In genomic region chr18:56060967-56061541, GRCh38 we compare ENCODE assay signal across 17 cellular contexts.
DNase-seq lines count a peak whose midpoint lies in the region; ATAC-seq, FAIRE-seq and TF ChIP-seq lines count a peak whose summit lies in the region.
"Had no signal": no experiment of that assay in that cellular context is flagged by ENCODE, and none has a peak within 500 bp of the region (broad histone marks: within the 10 kb centered on the region; RNA-seq: fewer than 3 reads in every experiment).

No MANE protein-coding gene starts in this region.

- TF ChIP-seq POLR2A in H1 (IDR thresholded peaks at IDR 0.05; ENCODE audit: control extremely low read depth in 1 of 2, low read depth in 2 of 2, low read length in 2 of 2), result no peak

- H3K27me3 ChIP-seq in HUES64 (ENCODE audit: insufficient read depth, low read length), result no peaks in the 10 kb centered on the region
- no peaks in the 10 kb centered on the region for H3K27me3 ChIP-seq in H1 (replicated peaks in 1 of 4; ENCODE audit: control insufficient read depth in 3 of 4, extremely low read depth in 1 of 4, insufficient read depth in 3 of 4, low read length in 3 of 4)
- no peaks in the 10 kb centered on the region for H3K27me3 ChIP-seq in neuronal stem cell (ENCODE audit: control insufficient read depth in 3 of 3, insufficient read depth in 3 of 3, low read depth in 1 of 3, low read length in 3 of 3)
- H3K27me3 ChIP-seq: BLaER1 had no signal

- TF ChIP-seq CTCF in H1 (IDR thresholded peaks at IDR 0.05; ENCODE audit: control extremely low read depth in 1 of 3, insufficient read depth in 1 of 3, low read depth in 1 of 3, low read length in 3 of 3), result no peak

- H2BK20ac ChIP-seq in H1 (ENCODE audit: low read length), result no peak overlapping the region

- no peak for ATAC-seq in GM18520 (IDR thresholded peaks at IDR 0.05; ENCODE audit: unreplicated experiment)

- no peaks in the 10 kb centered on the region for H3K79me1 ChIP-seq in H1 (ENCODE audit: low read depth, low read length)
- no peaks in the 10 kb centered on the region for H3K79me1 ChIP-seq in neuronal stem cell (ENCODE audit: low read depth, low read length)

- H2AFZ ChIP-seq in H1 (ENCODE audit: low read length), result 0 out of 2 replicates have a peak overlapping the region, but pooled peaks have one; percentile 13
- peak overlapping the region; percentile 24 for H2AFZ ChIP-seq in neuronal stem cell (ENCODE audit: low read length)

- H3K4me1 ChIP-seq in HUES64 (ENCODE audit: insufficient read depth, low read length), result peaks cover 24% of the 10 kb centered on the region
- peaks cover 0 to 16% (median 0%) of the 10 kb centered on the region in 4 experiments; a peak in 2 of 7 replicates for H3K4me1 ChIP-seq in H1 (replicated peaks in 1 of 4; ENCODE audit: control insufficient read depth in 3 of 4, insufficient read depth in 4 of 4, low read length in 3 of 4)
- peaks cover 0 to 5% of the 10 kb centered on the region in 2 donors for H3K4me1 ChIP-seq in neuronal stem cell (ENCODE audit: control insufficient read depth in 2 of 2, insufficient read depth in 1 of 2, low read depth in 1 of 2, low read length in 2 of 2)
- H3K4me1 ChIP-seq: BLaER1, Caco-2 had no signal

- WGBS in HUES64, result 75% methylated on average over 2 of the region's 2 CpGs
- WGBS in H1 (ENCODE audit: extremely low coverage in 1 of 2, insufficient coverage in 1 of 2, insufficient read length in 1 of 2, insufficient replicate concordance in 2 of 2, low coverage in 1 of 2, low lambda C conversion rate in 2 of 2, missing lambda C conversion rate in 1 of 2), 2 experiments, result 73% methylated on average over 2 of the region's 2 CpGs; no CpG with 5 or more reads in 1 of the 2 experiments
- no CpG with 5 or more reads among the region's 2 CpGs for WGBS in neuronal stem cell (ENCODE audit: extremely low coverage in 2 of 2, insufficient read length in 2 of 2, insufficient replicate concordance in 1 of 2), 2 donors

- H3K4ac ChIP-seq in H1 (replicated peaks; ENCODE audit: insufficient read length, low read depth, low read length) (no peak overlapping the region), neuronal stem cell (ENCODE audit: low read length) (no peak overlapping the region)

- CTCF ChIA-PET in H1 (lab: Charles Lee; ENCODE audit: partially characterized antibody), result no interaction called here

- no peak overlapping the region for H3K4me3 ChIP-seq in HUES64 (ENCODE audit: low read length)
- H3K4me3 ChIP-seq in H1 (ENCODE audit: extremely low read depth in 1 of 4, insufficient read depth in 2 of 4, low read depth in 3 of 4, low read length in 4 of 4), result no peak overlapping the region
- H3K4me3 ChIP-seq in neuronal stem cell (ENCODE audit: low read length in 2 of 2), result no peak overlapping the region
- H3K4me3 ChIP-seq: BLaER1 had no signal

- H3K23me2 ChIP-seq in H1 (ENCODE audit: low read depth, low read length), result no peaks in the 10 kb centered on the region

- no peak overlapping the region for H2BK5ac ChIP-seq in H1 (ENCODE audit: low read depth, low read length)
- H2BK5ac ChIP-seq in neuronal stem cell (ENCODE audit: low read length), result no peak overlapping the region

- H3K79me2 ChIP-seq in H1 (ENCODE audit: control insufficient read depth in 1 of 2, insufficient read depth in 2 of 2, low read length in 2 of 2), result no peaks in the 10 kb centered on the region

- no peak overlapping the region for H3K9ac ChIP-seq in HUES64 (ENCODE audit: low read depth, low read length)
- no peak overlapping the region for H3K9ac ChIP-seq in H1 (replicated peaks in 1 of 4; ENCODE audit: extremely low read depth in 1 of 4, low read depth in 3 of 4, low read length in 3 of 4)
- H3K9ac ChIP-seq in neuronal stem cell (ENCODE audit: low read depth, low read length, poor library complexity), result no peak overlapping the region
- H3K9ac ChIP-seq: BLaER1 had no signal

- H3K9me3 ChIP-seq in HUES64 (ENCODE audit: insufficient read depth, low read depth, low read length), result no peaks in the 10 kb centered on the region
- H3K9me3 ChIP-seq in H1 (ENCODE audit: insufficient read depth in 2 of 2, low read depth in 1 of 2, low read length in 1 of 2), result no peaks in the 10 kb centered on the region
- no peaks in the 10 kb centered on the region for H3K9me3 ChIP-seq in neuronal stem cell (replicated peaks in 1 of 2; ENCODE audit: control insufficient read depth in 2 of 2, insufficient read depth in 1 of 2, low read depth in 1 of 2, low read length in 2 of 2)
- H3K9me3 ChIP-seq: Caco-2 had no signal

- H4K8ac ChIP-seq in H1 (ENCODE audit: extremely low read depth, insufficient read depth, low read length) (no peak overlapping the region), neuronal stem cell (ENCODE audit: low read depth, low read length) (no peak overlapping the region)

- no peak overlapping the region for H2BK12ac ChIP-seq in H1 (ENCODE audit: low read depth, low read length)
- H2BK12ac ChIP-seq in neuronal stem cell (ENCODE audit: low read length), result no peak overlapping the region

- H3K27ac ChIP-seq in HUES64 (ENCODE audit: low read depth, low read length) (peak overlapping the region; percentile 36; the same call in 1 of the 2 replicates), H1 (ENCODE audit: low read depth, low read length) (no peak overlapping the region), neuronal stem cell (replicated peaks; ENCODE audit: low read length) (no peak overlapping the region)
- H3K27ac ChIP-seq: 22Rv1, BLaER1 had no signal

- no peak overlapping the region for H4K91ac ChIP-seq in H1 (replicated peaks; ENCODE audit: insufficient read length, low read length)
- H4K91ac ChIP-seq in neuronal stem cell (ENCODE audit: low read depth, low read length, poor library complexity), result no peak overlapping the region

- H3K14ac ChIP-seq in H1 (ENCODE audit: insufficient read length) (no peak overlapping the region), neuronal stem cell (ENCODE audit: low read length) (no peak overlapping the region)

- H3K56ac ChIP-seq in H1 (replicated peaks; ENCODE audit: insufficient read length, low read depth, low read length), result no peak overlapping the region

- no peak for TF ChIP-seq RAD21 in H1 (IDR thresholded peaks at IDR 0.05 in 1 of 2, conservative IDR thresholded peaks at IDR 0.05 in 1 of 2; ENCODE audit: low read depth in 2 of 2, low read length in 2 of 2)

- POLR2A ChIA-PET in H1 (lab: Charles Lee; ENCODE audit: partially characterized antibody), result no interaction called here

- DNase-seq in NCI-H1436 (lab: John Stamatoyannopoulos, UW) (peak; percentile 9), NCI-H1436 treated with DMSO at 0.1 percent for 48 hours (lab: John Stamatoyannopoulos, UW) (no peak), H1 (ENCODE audit: low read depth in 1 of 2, low spot score in 2 of 2) (no peak), neuronal stem cell (ENCODE audit: low spot score) (no peak), NCI-H2171 (lab: John Stamatoyannopoulos, UW) (no peak)
- DNase-seq in activated CD4-positive, alpha-beta T cell treated with anti-CD3 and anti-CD28 coated beads, Interleukin-2, amount 50 U/mL, for 1 hour, result no peak
- DNase-seq: AML-193; Caco-2; CD8-positive, alpha-beta memory T cell; DND-41; GDM1 had no signal

- H3K36me3 ChIP-seq in HUES64 (ENCODE audit: insufficient read depth, low read length), result no peaks in the 10 kb centered on the region
- H3K36me3 ChIP-seq in H1 (ENCODE audit: control insufficient read depth in 2 of 4, insufficient read depth in 4 of 4, low read length in 3 of 4), result no peaks in the 10 kb centered on the region
- H3K36me3 ChIP-seq in neuronal stem cell (replicated peaks in 1 of 2; ENCODE audit: control insufficient read depth in 2 of 2, insufficient read depth in 2 of 2, low read length in 2 of 2), result no peaks in the 10 kb centered on the region
- H3K36me3 ChIP-seq: BLaER1 had no signal

- no peak for TF ChIP-seq EP300 in H1 (IDR thresholded peaks at IDR 0.05; ENCODE audit: borderline replicate concordance in 1 of 2, low read depth in 2 of 2, low read length in 2 of 2)

- no peak overlapping the region for H4K5ac ChIP-seq in H1 (ENCODE audit: insufficient read length, low read depth, low read length)

- H3K23ac ChIP-seq in H1 (ENCODE audit: insufficient read length) (no peak overlapping the region), neuronal stem cell (ENCODE audit: low read depth, low read length, poor library complexity) (no peak overlapping the region)

- H3K18ac ChIP-seq in H1 (ENCODE audit: extremely low read depth, low read length), result no peak overlapping the region; the same call in 1 of the 2 replicates
- no peak overlapping the region for H3K18ac ChIP-seq in neuronal stem cell (ENCODE audit: low read length)

- H2BK120ac ChIP-seq in H1 (replicated peaks; ENCODE audit: low read depth, low read length) (no peak overlapping the region), neuronal stem cell (ENCODE audit: low read depth, low read length) (no peak overlapping the region)

- H3K4me2 ChIP-seq in H1 (ENCODE audit: insufficient read depth in 1 of 2, low read depth in 2 of 2, low read length in 2 of 2) (no peak overlapping the region), neuronal stem cell (ENCODE audit: insufficient read depth, low read length, poor library complexity, severe bottlenecking) (no peak overlapping the region)
- H3K4me2 ChIP-seq: BLaER1 had no signal

- no peaks in the 10 kb centered on the region for H4K20me1 ChIP-seq in H1 (replicated peaks in 1 of 2; ENCODE audit: control insufficient read depth in 1 of 2, insufficient read depth in 2 of 2, low read length in 2 of 2)
- H4K20me1 ChIP-seq: BLaER1 had no signal

- peak; percentile 79 for FAIRE-seq in H1 (lab: Jason Lieb, UNC)
- FAIRE-seq: GM12892, H54 had no signal

- H2AK5ac ChIP-seq in H1 (ENCODE audit: low read depth, low read length), result no peak overlapping the region
- no peak overlapping the region for H2AK5ac ChIP-seq in neuronal stem cell (ENCODE audit: low read depth, low read length)

- no peak overlapping the region for H2BK15ac ChIP-seq in H1 (ENCODE audit: low read length)
- H2BK15ac ChIP-seq in neuronal stem cell (ENCODE audit: low read length), result no peak overlapping the region

TF ChIP-seq in H1, 55 proteins besides CTCF, POLR2A, EP300 and RAD21:
- TF ChIP-seq SUZ12 (IDR thresholded peaks at IDR 0.05; ENCODE audit: low read length), result no peak
- no peak for TF ChIP-seq TBP (IDR thresholded peaks at IDR 0.05; ENCODE audit: low read depth, low read length)
- no peak for TF ChIP-seq MAFK (IDR thresholded peaks at IDR 0.05; ENCODE audit: low read depth, low read length)
- no peak for TF ChIP-seq NANOG (IDR thresholded peaks at IDR 0.05; ENCODE audit: insufficient read depth, low read depth, low read length, poor library complexity, severe bottlenecking)
- TF ChIP-seq MAX (IDR thresholded peaks at IDR 0.05), result no peak
- no peak for TF ChIP-seq KDM5A (IDR thresholded peaks at IDR 0.05; ENCODE audit: low read length)
TF ChIP-seq in H1: peak in this region for 0.
